Comparison of ENCODE assay signal across 20 cellular contexts in the genomic region with DNA sequence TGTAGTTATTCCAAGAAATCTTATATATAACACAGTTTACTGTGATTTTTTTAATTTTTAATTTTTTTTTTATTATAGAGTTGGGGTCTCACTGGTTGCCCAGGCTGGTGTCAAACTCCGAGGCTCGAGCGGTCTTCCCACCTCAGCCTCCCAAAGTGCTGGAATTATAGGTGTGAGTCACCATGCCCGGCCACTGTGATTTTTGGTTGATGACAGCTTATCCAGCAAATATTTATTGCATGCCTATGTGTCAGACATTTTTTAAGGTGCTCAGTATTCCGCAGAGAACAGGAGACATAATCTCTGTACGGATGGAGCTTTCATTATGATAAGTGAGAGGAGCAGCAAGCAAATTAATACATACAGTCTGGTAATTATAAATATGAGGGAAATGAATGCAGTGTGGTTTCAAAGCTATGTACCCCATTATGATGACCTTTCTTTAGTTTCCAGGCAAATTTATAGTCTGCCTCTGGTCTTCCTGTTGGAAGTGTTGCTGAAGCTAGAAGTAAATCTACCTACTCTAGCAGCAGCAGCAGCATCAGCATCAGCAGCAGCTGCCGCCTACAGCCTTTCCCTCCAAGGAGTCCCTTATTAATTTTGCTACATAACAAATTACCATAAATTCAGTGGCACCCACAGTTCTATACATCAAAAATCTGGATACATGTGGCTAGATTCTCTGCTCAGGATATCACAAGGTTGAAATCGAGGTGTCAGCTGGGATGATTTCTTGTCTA. TPM values are rescaled to one million over a fixed set of nuclear protein-coding genes. Genes with fewer than 3 reads are reported as not detected.
A peak's percentile ranks its signal among the peaks of the same experiment; 100 is the strongest.
DNase-seq lines count a peak whose midpoint lies in the region; ATAC-seq lines count a peak whose summit lies in the region.
"Had no signal": no experiment of that assay in that cellular context is flagged by ENCODE, and none has a peak within 500 bp of the region (broad histone marks: within the 10 kb centered on the region; RNA-seq: fewer than 3 reads in every experiment).

No MANE protein-coding gene starts in this region.

- no peaks in the 10 kb centered on the region for H3K9me3 ChIP-seq in mesenchymal stem cell (ENCODE audit: control insufficient read depth, low read length)
- H3K9me3 ChIP-seq: heart right ventricle, right lobe of liver had no signal

- peak; percentile 23 for DNase-seq in AG08395 (ENCODE audit: low spot score)
- DNase-seq in LHCN-M2 (ENCODE audit: low read depth): peak; percentile 75
- peak; percentile 84 for DNase-seq in amniotic epithelial cell (ENCODE audit: low read depth)
- DNase-seq in mesenchymal stem cell: no peak
- no peak for DNase-seq in activated naive CD8-positive, alpha-beta T cell treated with anti-CD3 and anti-CD28 coated beads for 36 hours
- DNase-seq in activated T-cell treated with anti-CD3 and anti-CD28 coated beads, Interleukin-2, amount 50 U/mL, for 48 hours: no peak
- DNase-seq: activated CD4-positive, alpha-beta T cell treated with anti-CD3 and anti-CD28 coated beads for 4 hours; activated naive CD8-positive, alpha-beta T cell treated with anti-CD3 and anti-CD28 coated beads, Interleukin-2, amount 50 U/mL, for 24 hours; heart right ventricle; NCI-H146; NCI-H446; nephron progenitor cell; right lobe of liver; stimulated activated naive CD4-positive, alpha-beta T cell had no signal

- H2AFZ ChIP-seq in mesenchymal stem cell (ENCODE audit: low read depth, low read length): no peak overlapping the region
- H2AFZ ChIP-seq: GM23338 had no signal

- no peak overlapping the region for H3K27ac Mint-ChIP-seq in activated naive CD8-positive, alpha-beta T cell treated with anti-CD3 and anti-CD28 coated beads for 36 hours
- H3K27ac Mint-ChIP-seq: activated naive CD8-positive, alpha-beta T cell treated with anti-CD3 and anti-CD28 coated beads, Interleukin-2, amount 50 U/mL, for 24 hours; GM23338; T-helper 1 cell treated with Interleukin-12 subunit alpha and Interleukin-12 subunit beta and Interleukin-4 antibody, amounts not matched to agents 30 μg/mL and 1 μg/mL, for 36 hours had no signal

- H2BK12ac ChIP-seq in mesenchymal stem cell (ENCODE audit: low read length in 2 of 2): no peak overlapping the region

- H4K8ac ChIP-seq in mesenchymal stem cell (ENCODE audit: low read length): no peak overlapping the region

- no peak for ATAC-seq in GM18867 (IDR thresholded peaks at IDR 0.05; ENCODE audit: unreplicated experiment)
- ATAC-seq in HG02973 (IDR thresholded peaks at IDR 0.05; ENCODE audit: unreplicated experiment): no peak
- ATAC-seq: activated naive CD8-positive, alpha-beta T cell treated with anti-CD3 and anti-CD28 coated beads, Interleukin-2, amount 50 U/mL, for 24 hours; GM23338; heart right ventricle; K562; left lobe of liver; right lobe of liver had no signal

- H3K4me3 ChIP-seq in mesenchymal stem cell (ENCODE audit: insufficient read depth in 1 of 2, low read depth in 1 of 2, low read length in 2 of 2): no peak overlapping the region
- H3K4me3 ChIP-seq: GM23338, heart right ventricle, K562, right lobe of liver had no signal

- H3K23ac ChIP-seq in mesenchymal stem cell (ENCODE audit: low read length in 2 of 2): no peak overlapping the region

- peak overlapping the region; percentile 23 for H3K4me2 ChIP-seq in mesenchymal stem cell (ENCODE audit: low read length, poor library complexity, severe bottlenecking)
- H3K4me2 ChIP-seq: GM23338 had no signal

- no peak overlapping the region for H2BK120ac ChIP-seq in mesenchymal stem cell (ENCODE audit: low read depth, low read length)

- H4K91ac ChIP-seq in mesenchymal stem cell (ENCODE audit: low read length): no peak overlapping the region

- H3K9me3 Mint-ChIP-seq in activated naive CD8-positive, alpha-beta T cell treated with anti-CD3 and anti-CD28 coated beads for 36 hours: no peaks in the 10 kb centered on the region
- H3K9me3 Mint-ChIP-seq: activated naive CD8-positive, alpha-beta T cell treated with anti-CD3 and anti-CD28 coated beads, Interleukin-2, amount 50 U/mL, for 24 hours; GM23338; T-helper 1 cell treated with Interleukin-12 subunit alpha and Interleukin-12 subunit beta and Interleukin-4 antibody, amounts not matched to agents 30 μg/mL and 1 μg/mL, for 36 hours had no signal

- H3K4me3 Mint-ChIP-seq in activated naive CD8-positive, alpha-beta T cell treated with anti-CD3 and anti-CD28 coated beads for 36 hours: no peak overlapping the region
- H3K4me3 Mint-ChIP-seq: activated naive CD8-positive, alpha-beta T cell treated with anti-CD3 and anti-CD28 coated beads, Interleukin-2, amount 50 U/mL, for 24 hours; GM23338; nephron progenitor cell; T-helper 1 cell treated with Interleukin-12 subunit alpha and Interleukin-12 subunit beta and Interleukin-4 antibody, amounts not matched to agents 30 μg/mL and 1 μg/mL, for 36 hours had no signal

- H3K4ac ChIP-seq in mesenchymal stem cell (ENCODE audit: low read depth in 1 of 2, low read length in 2 of 2): no peak overlapping the region

- H3K4me1 Mint-ChIP-seq in activated naive CD8-positive, alpha-beta T cell treated with anti-CD3 and anti-CD28 coated beads for 36 hours: peaks cover 40% of the 10 kb centered on the region

- H3K4me1 ChIP-seq in mesenchymal stem cell (ENCODE audit: control insufficient read depth, insufficient read depth, low read depth, low read length): peaks cover 6% of the 10 kb centered on the region

- no peak overlapping the region for H2BK5ac ChIP-seq in mesenchymal stem cell (ENCODE audit: low read depth, low read length, poor library complexity, severe bottlenecking)

- H3K27me3 ChIP-seq in mesenchymal stem cell (ENCODE audit: control insufficient read depth in 1 of 2, insufficient read depth in 1 of 2, low read length in 2 of 2): no peaks in the 10 kb centered on the region
- H3K27me3 ChIP-seq: heart right ventricle, right lobe of liver had no signal

- no peak overlapping the region for H2BK15ac ChIP-seq in mesenchymal stem cell (ENCODE audit: low read depth, poor library complexity, severe bottlenecking)

- no peak overlapping the region for H3K9ac ChIP-seq in mesenchymal stem cell (ENCODE audit: low read length)

- H3K18ac ChIP-seq in mesenchymal stem cell (ENCODE audit: low read depth in 1 of 2, low read length in 2 of 2): peak overlapping the region in 1 of 2 experiments; percentile 3

- no peaks in the 10 kb centered on the region for H3K27me3 Mint-ChIP-seq in activated naive CD8-positive, alpha-beta T cell treated with anti-CD3 and anti-CD28 coated beads for 36 hours
- H3K27me3 Mint-ChIP-seq: activated naive CD8-positive, alpha-beta T cell treated with anti-CD3 and anti-CD28 coated beads, Interleukin-2, amount 50 U/mL, for 24 hours had no signal

- peak overlapping the region; percentile 25 for H3K27ac ChIP-seq in mesenchymal stem cell (ENCODE audit: low read length, poor library complexity, severe bottlenecking)
- H3K27ac ChIP-seq: heart right ventricle, right lobe of liver had no signal

- no peaks in the 10 kb centered on the region for H3K79me1 ChIP-seq in mesenchymal stem cell (replicated peaks; ENCODE audit: low read length, poor library complexity, severe bottlenecking)

- H3K36me3 Mint-ChIP-seq in activated naive CD8-positive, alpha-beta T cell treated with anti-CD3 and anti-CD28 coated beads for 36 hours: peaks cover 12% of the 10 kb centered on the region

- H2AK5ac ChIP-seq in mesenchymal stem cell (ENCODE audit: low read length, severe bottlenecking): peak overlapping the region; percentile 87

- H3K14ac ChIP-seq in mesenchymal stem cell (ENCODE audit: low read length in 2 of 2): no peak overlapping the region

- 47% methylated on average over 8 of the region's 8 CpGs for WGBS in mesenchymal stem cell

- no peaks in the 10 kb centered on the region for H3K36me3 ChIP-seq in mesenchymal stem cell (ENCODE audit: control insufficient read depth in 1 of 2, insufficient read depth in 2 of 2, low read depth in 1 of 2, low read length in 2 of 2)
- H3K36me3 ChIP-seq: heart right ventricle, right lobe of liver had no signal

RNA-seq across cellular contexts. Expression of a gene that starts 32.3 kb away (rescaled TPM):
- total RNA-seq in LHCN-M2 (2014; rRNA removed): 39.4 and 47.1 TPM in 2 replicates
- 7.4 TPM for polyA plus RNA-seq in LHCN-M2 (2012)
- 16.3 TPM for polyA plus RNA-seq in mesenchymal stem cell (2013, experiment 1 of 2)
- polyA plus RNA-seq in mesenchymal stem cell (2013, experiment 2 of 2): 17.0 TPM
- total RNA-seq in activated naive CD8-positive, alpha-beta T cell treated with anti-CD3 and anti-CD28 coated beads for 36 hours: 10 to 100 TPM in 1 of 2 experiments, 1 to 10 TPM in 1; 10.0 to 10.9 TPM

Comparison
In these comparisons a context has a peak if more than half of its experiments do, and no peak if none do; other contexts are left out.
1. DNase-seq: peak in AG08395 (single experiment), LHCN-M2 (single experiment) and amniotic epithelial cell (single experiment); none in mesenchymal stem cell (single experiment), activated naive CD8-positive, alpha-beta T cell treated with anti-CD3 and anti-CD28 coated beads for 36 hours (single experiment) and activated T-cell treated with anti-CD3 and anti-CD28 coated beads, Interleukin-2, amount 50 U/mL, for 48 hours (0 of 2).